Comparison of ENCODE assay signal across 1 cellular context in genomic region chr3:141909408-141909807, GRCh38.
TF ChIP-seq lines count a peak whose summit lies in the region.

No MANE protein-coding gene starts in this region.

TF ChIP-seq in GM12878, 131 proteins besides CTCF, POLR2A, EP300 and RAD21:
- TF ChIP-seq CHD4 (IDR thresholded peaks at IDR 0.05): no peak
- TF ChIP-seq E2F4 (IDR thresholded peaks at IDR 0.05; ENCODE audit: low read depth, low read length): no peak
- no peak for TF ChIP-seq TBL1XR1 (IDR thresholded peaks at IDR 0.05; ENCODE audit: low read depth, low read length)
- TF ChIP-seq RELB (IDR thresholded peaks at IDR 0.05; ENCODE audit: low read depth): no peak
- TF ChIP-seq FOS (IDR thresholded peaks at IDR 0.05; ENCODE audit: borderline replicate concordance, extremely low read depth, insufficient read length): no peak
- no peak for TF ChIP-seq MYC (IDR thresholded peaks at IDR 0.05; ENCODE audit: insufficient read depth, insufficient read length, insufficient replicate concordance, low read length, severe bottlenecking)
- TF ChIP-seq PBX3 (IDR thresholded peaks at IDR 0.05; ENCODE audit: insufficient replicate concordance, low read depth, low read length): no peak
- no peak for TF ChIP-seq TCF7 (IDR thresholded peaks at IDR 0.05; ENCODE audit: borderline replicate concordance)
- no peak for TF ChIP-seq USF2 (IDR thresholded peaks at IDR 0.05; ENCODE audit: borderline replicate concordance, low read depth, low read length)
- TF ChIP-seq HDGF (IDR thresholded peaks at IDR 0.05): no peak
- no peak for TF ChIP-seq RUNX3 (IDR thresholded peaks at IDR 0.05; ENCODE audit: low read length)
- no peak for TF ChIP-seq NKRF (conservative IDR thresholded peaks at IDR 0.05)
- no peak for TF ChIP-seq ATF3 (IDR thresholded peaks at IDR 0.05; ENCODE audit: borderline replicate concordance, extremely low read depth, low read depth, low read length)
- no peak for TF ChIP-seq HDAC2 (IDR thresholded peaks at IDR 0.05)
- no peak for TF ChIP-seq EGR1 (IDR thresholded peaks at IDR 0.05; ENCODE audit: borderline replicate concordance in 1 of 2, low read depth in 2 of 2, low read length in 2 of 2)
- TF ChIP-seq YY1 (IDR thresholded peaks at IDR 0.05; ENCODE audit: low read depth, low read length): no peak
- TF ChIP-seq BHLHE40 (IDR thresholded peaks at IDR 0.05; ENCODE audit: borderline replicate concordance in 1 of 2, low read depth in 2 of 2, low read length in 1 of 2): no peak
- TF ChIP-seq RBBP5 (conservative IDR thresholded peaks at IDR 0.05): no peak
- TF ChIP-seq CREM (IDR thresholded peaks at IDR 0.05; ENCODE audit: low read depth): no peak
